In genomic region chr2:233000886-233001750, GRCh38 we compare ENCODE assay signal across 26 cellular contexts. TPM values are rescaled to one million over a fixed set of nuclear protein-coding genes. Genes with fewer than 3 reads are reported as not detected.
DNase-seq lines count a peak whose midpoint lies in the region; ATAC-seq and TF ChIP-seq lines count a peak whose summit lies in the region.
"Had no signal": no experiment of that assay in that cellular context is flagged by ENCODE, and none has a peak within 500 bp of the region (broad histone marks: within the 10 kb centered on the region; RNA-seq: fewer than 3 reads in every experiment).

No MANE protein-coding gene starts in this region.

- no peak overlapping the region for H3K4me3 ChIP-seq in upper lobe of right lung
- H3K4me3 ChIP-seq: BLaER1, GM12878, PC-9 had no signal

- no peak overlapping the region for H3K27ac Mint-ChIP-seq in activated CD8-positive, alpha-beta memory T cell treated with anti-CD3 and anti-CD28 coated beads, Interleukin-2, amount 10 ng/mL, durations not matched to agents 7 days and 5 days
- H3K27ac Mint-ChIP-seq in endothelial cell (ENCODE audit: unreplicated experiment) (peak overlapping the region; percentile 36), osteocyte (ENCODE audit: unreplicated experiment) (no peak overlapping the region)
- H3K27ac Mint-ChIP-seq: HFFc6 had no signal

- H3K36me3 ChIP-seq in upper lobe of right lung = no peaks in the 10 kb centered on the region
- H3K36me3 ChIP-seq: BLaER1 had no signal

- no peaks in the 10 kb centered on the region for H3K36me3 Mint-ChIP-seq in activated CD8-positive, alpha-beta memory T cell treated with anti-CD3 and anti-CD28 coated beads, Interleukin-2, amount 10 ng/mL, durations not matched to agents 7 days and 5 days
- H3K36me3 Mint-ChIP-seq in endothelial cell (ENCODE audit: low read depth, unreplicated experiment) (no peaks in the 10 kb centered on the region), osteocyte (ENCODE audit: unreplicated experiment) (no peaks in the 10 kb centered on the region)
- H3K36me3 Mint-ChIP-seq: CD4-positive, alpha-beta memory T cell had no signal

- no peak overlapping the region for H3K27ac ChIP-seq in upper lobe of right lung
- H3K27ac ChIP-seq: 22Rv1, BLaER1, PC-9, RWPE1 had no signal

- intact Hi-C loops in upper lobe of right lung (cut with DNase I) = no loop called here

- DNase-seq in activated CD8-positive, alpha-beta memory T cell treated with anti-CD3 and anti-CD28 coated beads, Interleukin-2, amount 10 ng/mL, durations not matched to agents 7 days and 5 days = peak; percentile 31
- no peak for DNase-seq in activated CD8-positive, alpha-beta memory T cell treated with anti-CD3 and anti-CD28 coated beads for 24 hours
- no peak for DNase-seq in endothelial cell (ENCODE audit: low spot score)
- peak; percentile 66 for DNase-seq in osteocyte (ENCODE audit: extremely low spot score, unreplicated experiment)
- DNase-seq in upper lobe of right lung = peak; percentile 35
- DNase-seq in NCI-H187 treated with DMSO at 0.1 percent for 48 hours (lab: John Stamatoyannopoulos, UW) = no peak
- no peak for DNase-seq in HuH-7 (ENCODE audit: low spot score)
- DNase-seq: ACHN; Caco-2; CD4-positive, alpha-beta memory T cell; DMS 273 treated with DMSO at 0.1 percent for 48 hours; DND-41; H9; HFFc6; Kasumi-1; NCI-H1417 treated with DMSO at 0.1 percent for 48 hours; NCI-H1930; SIG-M5 had no signal

- H3K9me3 ChIP-seq in upper lobe of right lung = no peaks in the 10 kb centered on the region
- H3K9me3 ChIP-seq: BLaER1, Caco-2 had no signal

- no peaks in the 10 kb centered on the region for H3K4me1 ChIP-seq in upper lobe of right lung
- H3K4me1 ChIP-seq: Caco-2 had no signal

- H3K27me3 ChIP-seq in upper lobe of right lung = no peaks in the 10 kb centered on the region
- H3K27me3 ChIP-seq: BLaER1 had no signal

- H3K27me3 Mint-ChIP-seq in activated CD8-positive, alpha-beta memory T cell treated with anti-CD3 and anti-CD28 coated beads, Interleukin-2, amount 10 ng/mL, durations not matched to agents 7 days and 5 days = peaks cover 2% of the 10 kb centered on the region
- H3K27me3 Mint-ChIP-seq in endothelial cell (ENCODE audit: unreplicated experiment) = peaks cover 3% of the 10 kb centered on the region
- H3K27me3 Mint-ChIP-seq in osteocyte (ENCODE audit: unreplicated experiment) = peaks cover 21% of the 10 kb centered on the region

- CTCF ChIA-PET in activated CD8-positive, alpha-beta memory T cell treated with anti-CD3 and anti-CD28 coated beads, Interleukin-2, amount 10 ng/mL, durations not matched to agents 7 days and 5 days (lab: Charles Lee) = no interaction called here

- no peak for ATAC-seq in activated CD8-positive, alpha-beta memory T cell treated with anti-CD3 and anti-CD28 coated beads, Interleukin-2, amount 10 ng/mL, durations not matched to agents 7 days and 5 days
- ATAC-seq in upper lobe of right lung (no peak), HG02970 (IDR thresholded peaks at IDR 0.05; ENCODE audit: low FRiP score, unreplicated experiment) (no peak)
- ATAC-seq: GM12878 had no signal

- no peak overlapping the region for H3K4me3 Mint-ChIP-seq in activated CD8-positive, alpha-beta memory T cell treated with anti-CD3 and anti-CD28 coated beads, Interleukin-2, amount 10 ng/mL, durations not matched to agents 7 days and 5 days
- H3K4me3 Mint-ChIP-seq in endothelial cell (ENCODE audit: unreplicated experiment) (no peak overlapping the region), osteocyte (ENCODE audit: unreplicated experiment) (no peak overlapping the region)
- H3K4me3 Mint-ChIP-seq: CD4-positive, alpha-beta memory T cell; H9; HFFc6 had no signal

- no peaks in the 10 kb centered on the region for H3K4me1 Mint-ChIP-seq in activated CD8-positive, alpha-beta memory T cell treated with anti-CD3 and anti-CD28 coated beads, Interleukin-2, amount 10 ng/mL, durations not matched to agents 7 days and 5 days
- H3K4me1 Mint-ChIP-seq in endothelial cell (ENCODE audit: unreplicated experiment) = no peaks in the 10 kb centered on the region
- no peaks in the 10 kb centered on the region for H3K4me1 Mint-ChIP-seq in osteocyte (ENCODE audit: unreplicated experiment)
- H3K4me1 Mint-ChIP-seq: CD4-positive, alpha-beta memory T cell had no signal

- no peak for TF ChIP-seq CTCF in endothelial cell (IDR thresholded peaks at IDR 0.05; ENCODE audit: unreplicated experiment)
- TF ChIP-seq CTCF in osteocyte (IDR thresholded peaks at IDR 0.05) = no peak
- TF ChIP-seq CTCF in upper lobe of right lung (IDR thresholded peaks at IDR 0.05) = no peak

- no peaks in the 10 kb centered on the region for H3K9me3 Mint-ChIP-seq in activated CD8-positive, alpha-beta memory T cell treated with anti-CD3 and anti-CD28 coated beads, Interleukin-2, amount 10 ng/mL, durations not matched to agents 7 days and 5 days (ENCODE audit: low read depth)
- H3K9me3 Mint-ChIP-seq in endothelial cell (ENCODE audit: unreplicated experiment) = no peaks in the 10 kb centered on the region
- H3K9me3 Mint-ChIP-seq in osteocyte (ENCODE audit: unreplicated experiment) = no peaks in the 10 kb centered on the region
- H3K9me3 Mint-ChIP-seq: CD4-positive, alpha-beta memory T cell; H9; HFFc6 had no signal

RNA-seq across cellular contexts. Expression of gene NGEF, which starts 11.9 kb away (rescaled TPM):
- not detected for total RNA-seq in activated CD8-positive, alpha-beta memory T cell treated with anti-CD3 and anti-CD28 coated beads, Interleukin-2, amount 10 ng/mL, durations not matched to agents 7 days and 5 days
- total RNA-seq in endothelial cell (ENCODE audit: unreplicated experiment) (1.4 TPM), osteocyte (0.26 and 0.27 TPM in 2 replicates), upper lobe of right lung (not detected)
- total RNA-seq: CD4-positive, alpha-beta memory T cell; GM12878 had no signal

RNA-seq across cellular contexts. Expression of gene NEU2, which starts 31.4 kb away (rescaled TPM):
- not detected for total RNA-seq in activated CD8-positive, alpha-beta memory T cell treated with anti-CD3 and anti-CD28 coated beads, Interleukin-2, amount 10 ng/mL, durations not matched to agents 7 days and 5 days
- not detected for total RNA-seq in endothelial cell (ENCODE audit: unreplicated experiment)
- not detected in 2 replicates for total RNA-seq in osteocyte
- total RNA-seq in upper lobe of right lung = not detected
- total RNA-seq: Caco-2; CD4-positive, alpha-beta memory T cell; GM12878; H9; HFFc6; MCF 10A; NCI-H460; PC-9 had no signal

RNA-seq across cellular contexts. Expression of gene INPP5D, which starts 59.0 kb away (rescaled TPM):
- 100 to 1,000 TPM; 140 to 152 TPM for total RNA-seq in activated CD8-positive, alpha-beta memory T cell treated with anti-CD3 and anti-CD28 coated beads, Interleukin-2, amount 10 ng/mL, durations not matched to agents 7 days and 5 days
- total RNA-seq in endothelial cell (ENCODE audit: unreplicated experiment) (79.2 TPM), osteocyte (0.31 and 0.40 TPM in 2 replicates), upper lobe of right lung (33.3 TPM)
- total RNA-seq: Caco-2 had no signal

Comparison
In these comparisons a context has a peak if more than half of its experiments do, and no peak if none do; other contexts are left out.
1. DNase-seq: peak in activated CD8-positive, alpha-beta memory T cell treated with anti-CD3 and anti-CD28 coated beads, Interleukin-2, amount 10 ng/mL, durations not matched to agents 7 days and 5 days (single experiment), osteocyte (single experiment) and upper lobe of right lung (single experiment); none in activated CD8-positive, alpha-beta memory T cell treated with anti-CD3 and anti-CD28 coated beads for 24 hours (single experiment), endothelial cell (single experiment), NCI-H187 treated with DMSO at 0.1 percent for 48 hours (single experiment) and HuH-7 (single experiment).
2. RNA of gene INPP5D, which starts 59.0 kb away (total RNA-seq): 140 to 152 TPM in activated CD8-positive, alpha-beta memory T cell treated with anti-CD3 and anti-CD28 coated beads, Interleukin-2, amount 10 ng/mL, durations not matched to agents 7 days and 5 days, 79.2 TPM in endothelial cell (single experiment) and 33.3 TPM in upper lobe of right lung (single experiment); 0.31 to 0.40 TPM in osteocyte; every median in the first group is over 10 times any median in the second.